In genomic region chr17:57441270-57441600, GRCh38 we compare ENCODE assay signal across 8 cellular contexts.
DNase-seq lines count a peak whose midpoint lies in the region; ATAC-seq and TF ChIP-seq lines count a peak whose summit lies in the region.

No MANE protein-coding gene starts in this region.

- no peaks in the 10 kb centered on the region for H4K20me1 ChIP-seq in GM23248 (ENCODE audit: insufficient read depth)

- H3K9me3 Mint-ChIP-seq in CD8-positive, alpha-beta T cell, result no peaks in the 10 kb centered on the region
- H3K9me3 Mint-ChIP-seq in activated CD8-positive, alpha-beta T cell treated with anti-CD3 and anti-CD28 coated beads, Interleukin-2, amount 10 ng/mL, durations not matched to agents 7 days and 5 days (ENCODE audit: insufficient read depth), result no peaks in the 10 kb centered on the region
- H3K9me3 Mint-ChIP-seq in naive B cell, result no peaks in the 10 kb centered on the region

- no peak for TF ChIP-seq EP300 in esophagus muscularis mucosa (IDR thresholded peaks at IDR 0.05)

- H3K27ac ChIP-seq in CD8-positive, alpha-beta T cell (ENCODE audit: low read depth, low read length), result peak overlapping the region; percentile 5
- H3K27ac ChIP-seq in GM23248 (no peak overlapping the region), esophagus muscularis mucosa (replicated peaks in 1 of 4) (peak overlapping the region in 2 of 4 donors; percentile 12 to 32)

- TF ChIP-seq POLR2A in esophagus muscularis mucosa (IDR thresholded peaks at IDR 0.05; ENCODE audit: low read depth), result no peak

- no peaks in the 10 kb centered on the region for H3K79me2 ChIP-seq in GM23248 (ENCODE audit: insufficient read depth)

- ATAC-seq in CD8-positive, alpha-beta T cell, result peak; percentile 17
- ATAC-seq in activated CD8-positive, alpha-beta T cell treated with anti-CD3 and anti-CD28 coated beads, Interleukin-2, amount 10 ng/mL, durations not matched to agents 7 days and 5 days, result peak; percentile 8
- peak; percentile 20 to 34 for ATAC-seq in naive B cell (ENCODE audit: low read depth in 2 of 2)
- ATAC-seq in GM21367 (IDR thresholded peaks at IDR 0.05; ENCODE audit: unreplicated experiment), result no peak

- peaks cover 73% of the 10 kb centered on the region for H3K4me1 Mint-ChIP-seq in CD8-positive, alpha-beta T cell (ENCODE audit: low read depth)
- peaks cover 80% of the 10 kb centered on the region for H3K4me1 Mint-ChIP-seq in activated CD8-positive, alpha-beta T cell treated with anti-CD3 and anti-CD28 coated beads, Interleukin-2, amount 10 ng/mL, durations not matched to agents 7 days and 5 days (ENCODE audit: low read depth)
- peaks cover 71 to 95% (median 94%) of the 10 kb centered on the region in 3 donors for H3K4me1 Mint-ChIP-seq in naive B cell

- DNase-seq in CD8-positive, alpha-beta T cell, result no peak
- DNase-seq in GM23248 (no peak), naive B cell (no peak), NCI-H524 (lab: John Stamatoyannopoulos, UW) (no peak), esophagus muscularis mucosa (ENCODE audit: extremely low spot score) (no peak), activated gamma-delta T cell treated with Interleukin-2 at 50 U/mL for 16 hours (no peak)
- DNase-seq in activated CD8-positive, alpha-beta T cell treated with anti-CD3 and anti-CD28 coated beads, Interleukin-2, amount 10 ng/mL, durations not matched to agents 7 days and 5 days, result no peak

- H3K9ac ChIP-seq in GM23248, result no peak overlapping the region

- H3K9me2 ChIP-seq in GM23248 (ENCODE audit: insufficient read depth), result no peaks in the 10 kb centered on the region

- peaks cover 5% of the 10 kb centered on the region for H3K36me3 Mint-ChIP-seq in CD8-positive, alpha-beta T cell
- peaks cover 23% of the 10 kb centered on the region for H3K36me3 Mint-ChIP-seq in activated CD8-positive, alpha-beta T cell treated with anti-CD3 and anti-CD28 coated beads, Interleukin-2, amount 10 ng/mL, durations not matched to agents 7 days and 5 days (ENCODE audit: low read depth)
- H3K36me3 Mint-ChIP-seq in naive B cell, result peaks cover 0 to 13% of the 10 kb centered on the region in 2 donors

- H3K36me3 ChIP-seq in CD8-positive, alpha-beta T cell (ENCODE audit: insufficient read depth, low read length), result no peaks in the 10 kb centered on the region
- no peaks in the 10 kb centered on the region for H3K36me3 ChIP-seq in GM23248 (ENCODE audit: low read depth)
- no peaks in the 10 kb centered on the region for H3K36me3 ChIP-seq in esophagus muscularis mucosa

- no peak for TF ChIP-seq CTCF in CD8-positive, alpha-beta T cell (IDR thresholded peaks at IDR 0.05)
- TF ChIP-seq CTCF in esophagus muscularis mucosa (IDR thresholded peaks at IDR 0.05), result no peak

- POLR2A ChIA-PET in CD8-positive, alpha-beta T cell (lab: Charles Lee), result interaction anchor here (0.7 to 1.3 kb wide), 3 partner anchors 9 to 39 kb away, joined by 3 to 5 read pairs (median 3); no protein-coding TSS in a partner anchor
- POLR2A ChIA-PET in activated CD8-positive, alpha-beta T cell treated with anti-CD3 and anti-CD28 coated beads, Interleukin-2, amount 10 ng/mL, durations not matched to agents 7 days and 5 days (lab: Charles Lee), result interaction anchor here (0.6 to 5.6 kb wide), 4 partner anchors 10 to 184 kb away, joined by 3 to 35 read pairs (median 5); no protein-coding TSS in a partner anchor

- H3F3A ChIP-seq in GM23248 (ENCODE audit: insufficient read depth), result peaks cover 6% of the 10 kb centered on the region; the same call in 1 of the 2 replicates

- H3K4me3 ChIP-seq in CD8-positive, alpha-beta T cell (ENCODE audit: low read depth, low read length), result no peak overlapping the region
- H3K4me3 ChIP-seq in GM23248 (no peak overlapping the region), esophagus muscularis mucosa (no peak overlapping the region)

- H3K27ac Mint-ChIP-seq in CD8-positive, alpha-beta T cell, result peak overlapping the region; percentile 94
- H3K27ac Mint-ChIP-seq in activated CD8-positive, alpha-beta T cell treated with anti-CD3 and anti-CD28 coated beads, Interleukin-2, amount 10 ng/mL, durations not matched to agents 7 days and 5 days, result peak overlapping the region; percentile 93
- H3K27ac Mint-ChIP-seq in naive B cell, result peak overlapping the region in 4 of 6 donors; percentile 34 to 88 (median 66)

- peaks cover 41% of the 10 kb centered on the region for H3K4me1 ChIP-seq in CD8-positive, alpha-beta T cell (ENCODE audit: insufficient read depth, low read length)
- H3K4me1 ChIP-seq in GM23248 (ENCODE audit: insufficient read depth) (peaks cover 10% of the 10 kb centered on the region), esophagus muscularis mucosa (peaks cover 33 to 56% (median 45%) of the 10 kb centered on the region in 4 donors)

- in situ Hi-C loops in GM23248 (cut with MboI), result no loop called here

- H3K9me3 ChIP-seq in CD8-positive, alpha-beta T cell (ENCODE audit: low read length), result no peaks in the 10 kb centered on the region
- H3K9me3 ChIP-seq in GM23248 (ENCODE audit: low read depth) (no peaks in the 10 kb centered on the region), esophagus muscularis mucosa (no peaks in the 10 kb centered on the region)

- peak overlapping the region; percentile 53 for H3K4me3 Mint-ChIP-seq in CD8-positive, alpha-beta T cell
- peak overlapping the region; percentile 8 for H3K4me3 Mint-ChIP-seq in activated CD8-positive, alpha-beta T cell treated with anti-CD3 and anti-CD28 coated beads, Interleukin-2, amount 10 ng/mL, durations not matched to agents 7 days and 5 days
- peak overlapping the region in 5 of 8 donors; percentile 33 to 77 (median 51) for H3K4me3 Mint-ChIP-seq in naive B cell

- no peaks in the 10 kb centered on the region for H3K27me3 Mint-ChIP-seq in CD8-positive, alpha-beta T cell (ENCODE audit: low read depth)
- no peaks in the 10 kb centered on the region for H3K27me3 Mint-ChIP-seq in activated CD8-positive, alpha-beta T cell treated with anti-CD3 and anti-CD28 coated beads, Interleukin-2, amount 10 ng/mL, durations not matched to agents 7 days and 5 days (ENCODE audit: low read depth)
- no peaks in the 10 kb centered on the region for H3K27me3 Mint-ChIP-seq in naive B cell

- CTCF ChIA-PET in CD8-positive, alpha-beta T cell (lab: Charles Lee), result interaction anchor here (0.6 to 3.8 kb wide), 8 partner anchors 14 to 299 kb away, joined by 3 to 24 read pairs (median 4); no protein-coding TSS in a partner anchor
- CTCF ChIA-PET in activated CD8-positive, alpha-beta T cell treated with anti-CD3 and anti-CD28 coated beads, Interleukin-2, amount 10 ng/mL, durations not matched to agents 7 days and 5 days (lab: Charles Lee), result interaction anchor here (0.7 to 4.7 kb wide), 13 partner anchors 9 to 231 kb away, joined by 3 to 58 read pairs (median 7); no protein-coding TSS in a partner anchor

- no peaks in the 10 kb centered on the region for H3K27me3 ChIP-seq in CD8-positive, alpha-beta T cell (ENCODE audit: insufficient read depth, low read length)
- H3K27me3 ChIP-seq in GM23248 (replicated peaks; ENCODE audit: insufficient read depth) (no peaks in the 10 kb centered on the region), esophagus muscularis mucosa (no peaks in the 10 kb centered on the region)

- H3K4me2 ChIP-seq in GM23248 (ENCODE audit: unreplicated experiment), result no peak overlapping the region

- WGBS in GM23248 (ENCODE audit: low coverage in 1 of 2, low lambda C conversion rate in 2 of 2, missing lambda C conversion rate in 2 of 2), 2 experiments, result 75 to 83% methylated on average over 1 of the region's 1 CpG
- 89% methylated on average over 1 of the region's 1 CpG for WGBS in esophagus muscularis mucosa

- peak overlapping the region; percentile 43 for H2AFZ ChIP-seq in GM23248

- intact Hi-C loops in CD8-positive, alpha-beta T cell (cut with DNase I, micrococcal nuclease), result loop anchor here (2.0 to 10.0 kb wide), 5 partner anchors 14 to 406 kb away; partner anchors contain the start of gene MSI2 (in 2 of the 2)
- intact Hi-C loops in esophagus muscularis mucosa (cut with DNase I), result no loop called here
